Comparison of ENCODE assay signal across 9 cellular contexts in the genomic region with DNA sequence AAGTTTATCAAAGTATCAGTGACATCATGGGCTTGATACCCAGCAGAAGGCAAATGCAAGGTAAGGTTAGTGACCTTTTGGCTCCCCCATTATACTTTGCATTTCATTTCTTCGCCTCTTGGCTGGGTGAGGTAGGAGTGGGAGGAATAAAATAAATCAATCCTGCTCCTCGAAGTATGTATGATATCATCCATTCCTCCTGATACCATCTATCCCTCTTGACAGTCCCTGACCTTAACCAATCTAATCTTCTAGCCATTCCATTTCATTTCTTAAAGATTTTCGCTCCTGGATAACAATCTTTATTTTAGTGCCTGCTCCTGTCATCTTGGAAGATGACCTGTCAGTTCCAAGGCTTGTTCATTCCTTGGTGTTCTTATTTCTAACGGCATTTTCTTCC.
"Had no signal": no experiment of that assay in that cellular context is flagged by ENCODE, and none has a peak within 500 bp of the region (broad histone marks: within the 10 kb centered on the region; RNA-seq: fewer than 3 reads in every experiment).

No MANE protein-coding gene starts in this region.

- H3K9me3 ChIP-seq: HAP-1 had no signal

- ATAC-seq: GM23338, HCT116 had no signal

- H3K36me3 ChIP-seq: HAP-1 had no signal

- H3K4me3 ChIP-seq: GM23248, GM23338, HAP-1 had no signal

- H3K4me2 ChIP-seq: GM23338 had no signal

- DNase-seq: GM23248, GOT3, H7, H9, HCEC 1CT, HFFc6 had no signal

- H3K9ac ChIP-seq: GM23248 had no signal

- H3K27ac ChIP-seq: GM23248 had no signal

- H2AFZ ChIP-seq: GM23248, GM23338 had no signal
